ENCODE assay signal across 10 cellular contexts in genomic region chr19:51172223-51172622, GRCh38. TPM values are rescaled to one million over a fixed set of nuclear protein-coding genes. Genes with fewer than 3 reads are reported as not detected.
"Had no signal": no experiment of that assay in that cellular context is flagged by ENCODE, and none has a peak within 500 bp of the region (broad histone marks: within the 10 kb centered on the region; RNA-seq: fewer than 3 reads in every experiment).

No MANE protein-coding gene starts in this region.

- ATAC-seq: HepG2, K562 had no signal

- H3K4me3 ChIP-seq: K562 had no signal

- FAIRE-seq: HepG2, HTR-8/SVneo, K562 had no signal

- H3K27ac ChIP-seq: HL-60 had no signal

- DNase-seq: IMR-90, KBM-7, KG1 had no signal

RNA-seq across cellular contexts. Expression of gene SIGLEC7, which starts 30.1 kb away (rescaled TPM):
- total RNA-seq: HepG2, HT-29, HT1080, IMR-90, K562 had no signal
- polyA plus RNA-seq: HepG2, IgD-negative memory B cell, IMR-90 had no signal

RNA-seq across cellular contexts. Expression of gene SIGLEC9, which starts 47.5 kb away (rescaled TPM):
- total RNA-seq: HepG2, HT-29, IMR-90 had no signal
- polyA plus RNA-seq: HepG2 had no signal

RNA-seq across cellular contexts. Expression of gene CD33, which starts 52.7 kb away (rescaled TPM):
- total RNA-seq: HT-29, IMR-90 had no signal
- polyA plus RNA-seq: HepG2, IMR-90 had no signal
